Comparison of ENCODE assay signal across 17 cellular contexts in genomic region chr15:93800805-93801204, GRCh38.
DNase-seq lines count a peak whose midpoint lies in the region; ATAC-seq and TF ChIP-seq lines count a peak whose summit lies in the region.
"Had no signal": no experiment of that assay in that cellular context is flagged by ENCODE, and none has a peak within 500 bp of the region (broad histone marks: within the 10 kb centered on the region; RNA-seq: fewer than 3 reads in every experiment).

No MANE protein-coding gene starts in this region.

- H3K9me3 ChIP-seq in aorta (ENCODE audit: control insufficient read depth, low read length): no peaks in the 10 kb centered on the region
- H3K9me3 ChIP-seq: SJCRH30 had no signal

- H3K27me3 Mint-ChIP-seq in GM23338 (ENCODE audit: insufficient read depth, low read depth, poor library complexity): no peaks in the 10 kb centered on the region
- H3K27me3 Mint-ChIP-seq in WTC11 (ENCODE audit: low read depth): no peaks in the 10 kb centered on the region
- H3K27me3 Mint-ChIP-seq: CD4-positive, CD25-positive, alpha-beta regulatory T cell had no signal

- no peaks in the 10 kb centered on the region for H3K27me3 ChIP-seq in GM23338 (ENCODE audit: insufficient read depth)
- H3K27me3 ChIP-seq in aorta (ENCODE audit: control insufficient read depth in 1 of 2, insufficient read depth in 2 of 2, low read length in 1 of 2): no peaks in the 10 kb centered on the region
- H3K27me3 ChIP-seq: SJCRH30 had no signal

- no peaks in the 10 kb centered on the region; the same call in 1 of the 2 replicates for H3K9me2 ChIP-seq in GM23338 (ENCODE audit: insufficient read depth)

- H4K20me1 ChIP-seq in GM23338 (replicated peaks; ENCODE audit: insufficient read depth): no peaks in the 10 kb centered on the region

- ATAC-seq in GM23338 (peak; percentile 61), WTC11 (peak; percentile 87), Right ventricle myocardium inferior (no peak), aorta (ENCODE audit: low FRiP score) (no peak)
- ATAC-seq: T-cell had no signal

- WGBS in aorta, 2 donors: 91 to 97% methylated on average over 2 of the region's 2 CpGs

- H3K79me2 ChIP-seq in GM23338 (replicated peaks; ENCODE audit: insufficient read depth): no peaks in the 10 kb centered on the region

- no peaks in the 10 kb centered on the region for H3K36me3 ChIP-seq in GM23338 (ENCODE audit: insufficient read depth)
- no peaks in the 10 kb centered on the region for H3K36me3 ChIP-seq in aorta (ENCODE audit: control insufficient read depth in 1 of 2, insufficient read depth in 2 of 2, low read length in 1 of 2)
- H3K36me3 ChIP-seq: SJCRH30 had no signal

- H3K4me3 ChIP-seq in GM23338: no peak overlapping the region
- no peak overlapping the region for H3K4me3 ChIP-seq in aorta (ENCODE audit: low read length in 2 of 2)
- H3K4me3 ChIP-seq: GM23248, SJCRH30 had no signal

- H3K4me1 Mint-ChIP-seq in GM23338: peaks cover 24% of the 10 kb centered on the region
- H3K4me1 Mint-ChIP-seq in WTC11: peaks cover 43% of the 10 kb centered on the region
- H3K4me1 Mint-ChIP-seq: CD4-positive, CD25-positive, alpha-beta regulatory T cell; T-cell had no signal

- DNase-seq in GM23338 (ENCODE audit: low spot score) (peak; percentile 46), NOMO-1 treated with DMSO at 0.1 percent for 48 hours (lab: John Stamatoyannopoulos, UW; ENCODE audit: unreplicated experiment) (peak; percentile 18), WTC11 (ENCODE audit: low spot score) (no peak), iPS-NIHi11 (ENCODE audit: low spot score) (peak; percentile 15), Right ventricle myocardium inferior (ENCODE audit: missing footprints) (no peak), pons (ENCODE audit: low spot score) (no peak), globus pallidus (ENCODE audit: low spot score) (no peak), aorta (no peak)
- DNase-seq: CD4-positive, CD25-positive, alpha-beta regulatory T cell; MV-4-11; NCI-H1417; NCI-H187; NCI-H446 treated with DMSO at 0.1 percent for 48 hours; NCI-H526 treated with DMSO at 0.1 percent for 48 hours; SJCRH30; T-cell had no signal

- TF ChIP-seq CTCF in GM23338 (conservative IDR thresholded peaks at IDR 0.05; ENCODE audit: low read depth in 2 of 2) (peak in 1 of 2 experiments; percentile 29; a peak in 2 of 4 replicates), WTC11 (IDR thresholded peaks at IDR 0.05) (no peak)

- CTCF ChIA-PET in WTC11 (lab: Charles Lee): interaction anchor here (1.5 to 1.7 kb wide), 2 partner anchors 174 to 319 kb away, joined by 5 to 7 read pairs; no protein-coding TSS in a partner anchor

- peak overlapping the region; percentile 86; the same call in 1 of the 2 replicates for H2AFZ ChIP-seq in GM23338
- H2AFZ ChIP-seq: GM23248 had no signal

- no peak overlapping the region for H3K27ac ChIP-seq in GM23338 (ENCODE audit: low read depth)
- no peak overlapping the region for H3K27ac ChIP-seq in aorta (ENCODE audit: low read depth in 1 of 2, low read length in 2 of 2)
- H3K27ac ChIP-seq: GM23248, SJCRH30 had no signal

- H3K9me3 Mint-ChIP-seq in GM23338 (peaks cover 3% of the 10 kb centered on the region; the same call in 1 of the 3 replicates), WTC11 (0 out of 2 replicates have a peak, but pooled peaks cover 8% of the 10 kb centered on the region)
- H3K9me3 Mint-ChIP-seq: T-cell had no signal

- H3K27ac Mint-ChIP-seq in GM23338 (no peak overlapping the region), WTC11 (no peak overlapping the region; the same call in 1 of the 2 replicates)
- H3K27ac Mint-ChIP-seq: CD4-positive, CD25-positive, alpha-beta regulatory T cell; T-cell had no signal

- no peaks in the 10 kb centered on the region; the same call in 2 of the 3 replicates for H3K36me3 Mint-ChIP-seq in GM23338 (ENCODE audit: low read depth)
- H3K36me3 Mint-ChIP-seq in WTC11: no peaks in the 10 kb centered on the region
- H3K36me3 Mint-ChIP-seq: CD4-positive, CD25-positive, alpha-beta regulatory T cell; T-cell had no signal

- peaks cover 5% of the 10 kb centered on the region; the same call in 1 of the 2 replicates for H3K4me1 ChIP-seq in GM23338 (ENCODE audit: insufficient read depth)
- H3K4me1 ChIP-seq in aorta (ENCODE audit: control insufficient read depth in 1 of 2, insufficient read depth in 2 of 2, low read length in 2 of 2): no peaks in the 10 kb centered on the region

- H3K4me2 ChIP-seq in GM23338: no peak overlapping the region

- POLR2A ChIA-PET in WTC11 (lab: Charles Lee): no interaction called here

- no peaks in the 10 kb centered on the region for H3F3A ChIP-seq in GM23338 (replicated peaks; ENCODE audit: low read depth)

- H3K4me3 Mint-ChIP-seq in GM23338: no peak overlapping the region
- no peak overlapping the region for H3K4me3 Mint-ChIP-seq in WTC11
- H3K4me3 Mint-ChIP-seq: CD4-positive, CD25-positive, alpha-beta regulatory T cell; T-cell had no signal

- intact Hi-C loops in Right ventricle myocardium inferior (cut with DNase I): no loop called here
- intact Hi-C loops in aorta (cut with DNase I): no loop called here

TF ChIP-seq in GM23338, 12 proteins besides CTCF, POLR2A, EP300 and RAD21 (continues in another document):
- TF ChIP-seq STAT1 (IDR thresholded peaks at IDR 0.05; ENCODE audit: unreplicated experiment) (no peak), NANOG (IDR thresholded peaks at IDR 0.05; ENCODE audit: borderline replicate concordance) (no peak)

TF ChIP-seq in WTC11, 78 proteins besides CTCF, POLR2A, EP300 and RAD21:
- TF ChIP-seq NFYB (CRISPR knock-in tag; conservative IDR thresholded peaks at IDR 0.05; ENCODE audit: low read depth) (no peak), TP53 (CRISPR knock-in tag; IDR thresholded peaks at IDR 0.05) (no peak), FOXK1 (CRISPR knock-in tag; IDR thresholded peaks at IDR 0.05) (no peak), MXD4 (CRISPR knock-in tag; IDR thresholded peaks at IDR 0.05; ENCODE audit: borderline replicate concordance) (no peak), NFATC4 (CRISPR knock-in tag; IDR thresholded peaks at IDR 0.05) (no peak), EMX1 (CRISPR knock-in tag; IDR thresholded peaks at IDR 0.05) (no peak), NR2C2 (CRISPR knock-in tag; IDR thresholded peaks at IDR 0.05) (no peak), PRDM15 (CRISPR knock-in tag; IDR thresholded peaks at IDR 0.05) (no peak), ZNF396 (CRISPR knock-in tag; IDR thresholded peaks at IDR 0.05; ENCODE audit: borderline replicate concordance) (no peak), OVOL2 (CRISPR knock-in tag; IDR thresholded peaks at IDR 0.05; ENCODE audit: borderline replicate concordance) (no peak), TEAD1 (CRISPR knock-in tag; IDR thresholded peaks at IDR 0.05) (no peak), RORB (CRISPR knock-in tag; IDR thresholded peaks at IDR 0.05) (no peak), CREM (CRISPR knock-in tag; IDR thresholded peaks at IDR 0.05) (no peak), MAX (CRISPR knock-in tag; IDR thresholded peaks at IDR 0.05) (no peak)

Comparison
In these comparisons a context has a peak if more than half of its experiments do, and no peak if none do; other contexts are left out.
1. ATAC-seq: peak in GM23338 (single experiment) and WTC11 (single experiment); none in Right ventricle myocardium inferior (single experiment) and aorta (single experiment).
2. DNase-seq: peak in GM23338 (single experiment), NOMO-1 treated with DMSO at 0.1 percent for 48 hours (single experiment) and iPS-NIHi11 (single experiment); none in WTC11 (single experiment), Right ventricle myocardium inferior (single experiment), pons (single experiment), globus pallidus (single experiment) and aorta (0 of 2).